20 cellular contexts compared by ENCODE assay signal in genomic region chr21:32888971-32889370, GRCh38.
DNase-seq lines count a peak whose midpoint lies in the region; ATAC-seq and TF ChIP-seq lines count a peak whose summit lies in the region.
"Had no signal": no experiment of that assay in that cellular context is flagged by ENCODE, and none has a peak within 500 bp of the region (broad histone marks: within the 10 kb centered on the region; RNA-seq: fewer than 3 reads in every experiment).

No MANE protein-coding gene starts in this region.

- DNase-seq in EH (ENCODE audit: low read depth) = peak; percentile 27
- DNase-seq in HCEC 1CT = peak; percentile 15
- peak; percentile 15 for DNase-seq in astrocyte of the hippocampus (ENCODE audit: low read depth, low spot score)
- no peak for DNase-seq in osteoblast (ENCODE audit: insufficient read length, low spot score, missing footprints)
- no peak for DNase-seq in cardiac septum (ENCODE audit: low spot score)
- DNase-seq in NCI-H2029 treated with DMSO at 0.1 percent for 48 hours (lab: John Stamatoyannopoulos, UW) = no peak
- DNase-seq in KBM-7 = no peak
- DNase-seq: CD4-positive, CD25-positive, alpha-beta regulatory T cell; Karpas-422; NCI-H1417; NCI-H1694 treated with DMSO at 0.1 percent for 48 hours; NCI-H2107; NCI-H2227 treated with DMSO at 0.1 percent for 48 hours; NCI-H510A treated with DMSO at 0.1 percent for 48 hours; NCI-H748 treated with DMSO at 0.1 percent for 48 hours; SIG-M5; T-cell had no signal

- H3K4me1 ChIP-seq in osteoblast (ENCODE audit: insufficient read depth, low read length) = peaks cover 8% of the 10 kb centered on the region
- H3K4me1 ChIP-seq: HAP-1 had no signal

- no peaks in the 10 kb centered on the region for H3K36me3 ChIP-seq in osteoblast (ENCODE audit: insufficient read depth, low read length)
- H3K36me3 ChIP-seq: HAP-1 had no signal

- intact Hi-C loops in cardiac septum (cut with DNase I) = no loop called here

- peaks cover 3% of the 10 kb centered on the region for H3K27me3 ChIP-seq in osteoblast (ENCODE audit: insufficient read depth, low read length)

- no peak overlapping the region for H2AFZ ChIP-seq in osteoblast (ENCODE audit: low read length)

- peak overlapping the region; percentile 3 for H3K4me2 ChIP-seq in osteoblast (ENCODE audit: insufficient read depth, low read length)

- no peaks in the 10 kb centered on the region for H3K79me2 ChIP-seq in osteoblast (ENCODE audit: insufficient read depth, low read length)

- ATAC-seq in GM21723 (IDR thresholded peaks at IDR 0.05; ENCODE audit: unreplicated experiment) = no peak
- ATAC-seq: Panc1, T-cell had no signal

- no peaks in the 10 kb centered on the region for H4K20me1 ChIP-seq in osteoblast (ENCODE audit: insufficient read depth, low read length)

- no peak for TF ChIP-seq CTCF in osteoblast (IDR thresholded peaks at IDR 0.05; ENCODE audit: extremely low read depth, low read depth, low read length)

- H3K4me3 ChIP-seq in osteoblast (ENCODE audit: insufficient read depth, low read length) = no peak overlapping the region
- H3K4me3 ChIP-seq: HAP-1 had no signal

- H3K9me3 ChIP-seq in osteoblast (ENCODE audit: low read depth, low read length) = no peaks in the 10 kb centered on the region
- H3K9me3 ChIP-seq: HAP-1 had no signal

- no peak overlapping the region for H3K27ac ChIP-seq in osteoblast (ENCODE audit: low read depth, low read length)

- in situ Hi-C loops in KBM-7 (cut with MboI; ENCODE audit: low pct_unique_long_range_greater_than_20kb, low sequenced_read_pairs) = no loop called here

Comparison
In these comparisons a context has a peak if more than half of its experiments do, and no peak if none do; other contexts are left out.
1. DNase-seq: peak in EH (single experiment), HCEC 1CT (single experiment) and astrocyte of the hippocampus (single experiment); none in osteoblast (single experiment), cardiac septum (single experiment), NCI-H2029 treated with DMSO at 0.1 percent for 48 hours (single experiment) and KBM-7 (single experiment).